Comparison of ENCODE assay signal across 23 cellular contexts in the genomic region with DNA sequence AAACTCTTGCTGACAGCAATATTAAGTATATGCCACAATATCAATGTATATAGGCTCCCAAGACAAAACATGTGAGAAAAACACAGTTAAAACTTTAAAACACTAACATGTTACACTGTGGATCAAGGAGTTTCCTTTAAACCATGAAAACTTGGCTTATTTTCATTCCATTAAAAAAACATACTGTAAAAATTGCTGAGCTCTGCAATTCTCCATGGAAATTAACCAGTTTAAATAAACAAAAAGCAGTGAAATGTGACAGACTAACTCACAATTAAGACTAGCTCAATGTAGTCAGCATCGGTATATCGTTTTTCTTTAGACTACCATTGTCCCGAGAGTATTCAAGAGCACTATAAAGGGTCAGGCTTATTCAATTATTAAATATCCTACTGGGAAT.
"Had no signal": no experiment of that assay in that cellular context is flagged by ENCODE, and none has a peak within 500 bp of the region (broad histone marks: within the 10 kb centered on the region; RNA-seq: fewer than 3 reads in every experiment).

No MANE protein-coding gene starts in this region.

- H3K27ac ChIP-seq: hepatocyte, lower lobe of right lung, pancreas, prostate gland, sigmoid colon, spleen, tibial nerve, uterus had no signal

- H3K9me3 ChIP-seq: lower lobe of right lung, pancreas, prostate gland, sigmoid colon, tibial nerve, uterus had no signal

- H3K79me2 ChIP-seq: hepatocyte had no signal

- H3K27me3 ChIP-seq: hepatocyte, pancreas, sigmoid colon, spleen, tibial nerve, uterus had no signal

- H3K4me1 ChIP-seq: lower lobe of right lung, pancreas, prostate gland, sigmoid colon, spleen, tibial nerve, uterus had no signal

- H3K4me3 ChIP-seq: hepatocyte, lower lobe of right lung, pancreas, prostate gland, sigmoid colon, spleen, tibial nerve, uterus had no signal

- H2AFZ ChIP-seq: hepatocyte had no signal

- ATAC-seq: left lobe of liver; lower lobe of right lung; naive thymus-derived CD8-positive, alpha-beta T cell; pancreas; right cardiac atrium; stimulated activated effector memory CD8-positive, alpha-beta T cell treated with anti-CD3 and anti-CD28 coated beads, Interleukin-12 subunit alpha, Interleukin-12 subunit beta, amount 100 ng/mL, for 72 hours; stimulated activated naive CD8-positive, alpha-beta T cell treated with anti-CD3 and anti-CD28 coated beads, Interleukin-15, amount 100 ng/mL, for 72 hours had no signal

- H3K36me3 ChIP-seq: lower lobe of right lung, pancreas, prostate gland, sigmoid colon, spleen, tibial nerve, uterus had no signal

- H3K4me2 ChIP-seq: hepatocyte had no signal

- DNase-seq: islet precursor cell; lower lobe of right lung; mammary epithelial cell; mesenchymal stem cell; naive thymus-derived CD8-positive, alpha-beta T cell; nucleus accumbens; pancreas; posterior cingulate gyrus; retina; right cardiac atrium; sigmoid colon; small intestine; spleen; stimulated activated CD4-positive, alpha-beta T cell treated with anti-CD3 and anti-CD28 coated beads, Interleukin-4, amount 100 ng/mL, for 24 hours; stimulated activated naive CD4-positive, alpha-beta T cell treated with Interleukin-2 at 50 U/mL for 16 hours; stimulated activated naive CD8-positive, alpha-beta T cell treated with anti-CD3 and anti-CD28 coated beads, Interleukin-15, amount 100 ng/mL, for 72 hours; substantia nigra; uterus had no signal

- FAIRE-seq: pancreas, small intestine had no signal
